Comparison of ENCODE assay signal across 12 cellular contexts in genomic region chr15:77607111-77607893, GRCh38. TPM values are rescaled to one million over a fixed set of nuclear protein-coding genes. Genes with fewer than 3 reads are reported as not detected.
DNase-seq lines count a peak whose midpoint lies in the region; ATAC-seq and TF ChIP-seq lines count a peak whose summit lies in the region.
"Had no signal": no experiment of that assay in that cellular context is flagged by ENCODE, and none has a peak within 500 bp of the region (broad histone marks: within the 10 kb centered on the region; RNA-seq: fewer than 3 reads in every experiment).

No MANE protein-coding gene starts in this region.

- peaks cover 34% of the 10 kb centered on the region for H3K4me1 Mint-ChIP-seq in mesothelial cell of epicardium

- H3K4me3 Mint-ChIP-seq in mesothelial cell of epicardium: no peak overlapping the region
- H3K4me3 Mint-ChIP-seq: stimulated activated naive B cell treated with anti-CD40 and anti-IgM and Interleukin-4, amounts not matched to agents 10 μg/mL and 1 μg/mL and 100 μg/mL, for 72 hours had no signal

- H3K9me3 Mint-ChIP-seq in mesothelial cell of epicardium: no peaks in the 10 kb centered on the region
- H3K9me3 Mint-ChIP-seq: stimulated activated naive B cell treated with anti-CD40 and anti-IgM and Interleukin-4, amounts not matched to agents 10 μg/mL and 1 μg/mL and 100 μg/mL, for 72 hours had no signal

- H3K36me3 Mint-ChIP-seq in mesothelial cell of epicardium: no peaks in the 10 kb centered on the region
- H3K36me3 Mint-ChIP-seq: stimulated activated naive B cell treated with anti-CD40 and anti-IgM and Interleukin-4, amounts not matched to agents 10 μg/mL and 1 μg/mL and 100 μg/mL, for 72 hours had no signal

- peaks cover 51% of the 10 kb centered on the region for H3K4me1 ChIP-seq in BE2C
- H3K4me1 ChIP-seq: right lobe of liver had no signal

- H3K27ac Mint-ChIP-seq in mesothelial cell of epicardium: peak overlapping the region; percentile 83
- H3K27ac Mint-ChIP-seq: stimulated activated naive B cell treated with anti-CD40 and anti-IgM and Interleukin-4, amounts not matched to agents 10 μg/mL and 1 μg/mL and 100 μg/mL, for 72 hours had no signal

- H3K9me3 ChIP-seq in BE2C: no peaks in the 10 kb centered on the region
- H3K9me3 ChIP-seq: body of pancreas, right lobe of liver had no signal

- no peaks in the 10 kb centered on the region for H3K36me3 ChIP-seq in BE2C
- H3K36me3 ChIP-seq: right lobe of liver had no signal

- peak; percentile 93 for DNase-seq in BE2C
- peak; percentile 71 for DNase-seq in NCI-H1436 (lab: John Stamatoyannopoulos, UW)
- peak; percentile 85 for DNase-seq in coronary artery (ENCODE audit: low spot score)
- no peak for DNase-seq in mesothelial cell of epicardium (ENCODE audit: low spot score in 2 of 2, unreplicated experiment in 2 of 2)
- no peak for DNase-seq in LoVo (ENCODE audit: low spot score)
- DNase-seq in NOMO-1 (lab: John Stamatoyannopoulos, UW; ENCODE audit: unreplicated experiment in 2 of 2): no peak
- DNase-seq in T1000 (lab: John Stamatoyannopoulos, UW): no peak
- DNase-seq: activated CD4-positive, alpha-beta T cell treated with anti-CD3 and anti-CD28 coated beads, Interleukin-2, amount 50 U/mL, for 4 hours; body of pancreas; right lobe of liver; stimulated activated naive B cell treated with anti-CD40 and anti-IgM and Interleukin-4, amounts not matched to agents 10 μg/mL and 1 μg/mL and 100 μg/mL, for 72 hours had no signal

- no peaks in the 10 kb centered on the region for H3K27me3 ChIP-seq in BE2C
- H3K27me3 ChIP-seq: body of pancreas, right lobe of liver had no signal

- no peak for ATAC-seq in HG02870 (IDR thresholded peaks at IDR 0.05; ENCODE audit: unreplicated experiment)
- ATAC-seq: body of pancreas had no signal

- TF ChIP-seq CTCF in BE2C (IDR thresholded peaks at IDR 0.05; ENCODE audit: low read depth, low read length) (0 out of 2 replicates have a peak, but pooled peaks have one; percentile 4), coronary artery (IDR thresholded peaks at IDR 0.05) (no peak), mesothelial cell of epicardium (IDR thresholded peaks at IDR 0.05; ENCODE audit: unreplicated experiment) (no peak)

- peak overlapping the region; percentile 29 to 86 for H3K27ac ChIP-seq in coronary artery
- H3K27ac ChIP-seq: body of pancreas, right lobe of liver had no signal

- H3K27me3 Mint-ChIP-seq in mesothelial cell of epicardium (ENCODE audit: low read depth): no peaks in the 10 kb centered on the region

- H3K4me3 ChIP-seq in BE2C (ENCODE audit: low read depth, low read length) (peak overlapping the region; percentile 15), coronary artery (no peak overlapping the region)
- H3K4me3 ChIP-seq: body of pancreas, right lobe of liver had no signal

RNA-seq across cellular contexts. Expression of gene LINGO1, which starts 25.4 kb away (rescaled TPM):
- 44.0 TPM for polyA plus RNA-seq in BE2C (2012; ENCODE audit: insufficient read depth, insufficient read length, low read depth)
- 16.5 to 18.7 TPM (median 18.0 TPM) in 3 replicates for total RNA-seq in mesothelial cell of epicardium

Comparison
In these comparisons a context has a peak if more than half of its experiments do, and no peak if none do; other contexts are left out.
1. DNase-seq: peak in BE2C (single experiment), NCI-H1436 (single experiment) and coronary artery (single experiment); none in mesothelial cell of epicardium (0 of 2), LoVo (single experiment), NOMO-1 (0 of 2) and T1000 (single experiment).